Comparison of ENCODE assay signal across 8 cellular contexts in the genomic region with DNA sequence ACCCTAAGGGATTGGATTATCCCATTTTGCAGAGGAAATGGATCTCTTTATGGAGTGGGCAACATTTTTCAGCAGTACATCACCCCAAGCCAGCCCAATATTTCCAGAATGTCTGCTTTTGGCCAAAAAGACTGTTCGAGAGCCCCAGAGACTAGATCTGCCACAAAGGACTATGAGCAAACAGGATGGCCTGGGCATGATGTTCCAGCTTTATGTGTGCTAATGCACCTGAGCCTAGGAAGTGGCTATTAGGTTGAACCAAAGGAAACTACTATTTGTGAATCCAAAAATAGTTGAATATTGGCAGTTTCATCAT. TPM values are rescaled to one million over a fixed set of nuclear protein-coding genes. Genes with fewer than 3 reads are reported as not detected.
DNase-seq lines count a peak whose midpoint lies in the region; ATAC-seq, FAIRE-seq and TF ChIP-seq lines count a peak whose summit lies in the region.

No MANE protein-coding gene starts in this region.

- H3K79me2 ChIP-seq in SU-DHL-6 (ENCODE audit: insufficient read depth, low read length) (peaks cover 18% of the 10 kb centered on the region), endothelial cell of umbilical vein (ENCODE audit: control insufficient read depth, insufficient read depth, low read length) (peaks cover 35% of the 10 kb centered on the region)

- DNase-seq in CD8-positive, alpha-beta memory T cell, result no peak
- DNase-seq in endothelial cell of umbilical vein (ENCODE audit: low read depth, low spot score) (no peak), sigmoid colon (no peak)
- no peak for DNase-seq in central memory CD4-positive, alpha-beta T cell
- DNase-seq in stimulated activated CD4-positive, alpha-beta T cell treated with anti-CD3 and anti-CD28 coated beads, Interleukin-4, amount 100 ng/mL, for 24 hours, result no peak

- H3K4me3 Mint-ChIP-seq in CD8-positive, alpha-beta memory T cell, result no peak overlapping the region

- dilution Hi-C loops in endothelial cell of umbilical vein (cut with MboI; ENCODE audit: extremely low pct_ligation_motif_present, low sequenced_read_pairs), result no loop called here

- H3K27ac Mint-ChIP-seq in CD8-positive, alpha-beta memory T cell, result peak overlapping the region; percentile 71 to 94 (median 84)

- intact Hi-C loops in endothelial cell of umbilical vein (cut with micrococcal nuclease), result loop anchor here (2.0 to 5.0 kb wide), 2 partner anchors 138 to 310 kb away; no protein-coding TSS in a partner anchor
- intact Hi-C loops in sigmoid colon (cut with DNase I), result no loop called here

- no peaks in the 10 kb centered on the region for H3K9me3 ChIP-seq in CD8-positive, alpha-beta memory T cell (ENCODE audit: low read length)
- H3K9me3 ChIP-seq in SU-DHL-6 (ENCODE audit: insufficient read depth, low read length), result no peaks in the 10 kb centered on the region
- no peaks in the 10 kb centered on the region for H3K9me3 ChIP-seq in endothelial cell of umbilical vein (replicated peaks; ENCODE audit: control insufficient read depth, insufficient read depth, low read length)
- H3K9me3 ChIP-seq in sigmoid colon, result no peaks in the 10 kb centered on the region

- H3F3A ChIP-seq in SU-DHL-6 (ENCODE audit: insufficient read depth), result peaks cover 22% of the 10 kb centered on the region

- no peaks in the 10 kb centered on the region for H3K27me3 Mint-ChIP-seq in CD8-positive, alpha-beta memory T cell

- H3K9me3 Mint-ChIP-seq in CD8-positive, alpha-beta memory T cell, result no peaks in the 10 kb centered on the region

- POLR2A ChIA-PET in CD8-positive, alpha-beta memory T cell (lab: Charles Lee), result interaction anchor here (0.6 to 1.4 kb wide), 5 partner anchors 25 to 97 kb away, joined by 3 to 8 read pairs (median 7); a partner anchor contains a TSS
- POLR2A ChIA-PET in endothelial cell of umbilical vein (lab: Charles Lee), result interaction anchor here (1.0 to 1.4 kb wide), 2 partner anchors 12 to 25 kb away, joined by 3 to 5 read pairs; no protein-coding TSS in a partner anchor

- H2AFZ ChIP-seq in SU-DHL-6 (ENCODE audit: low read depth, low read length, severe bottlenecking) (no peak overlapping the region), endothelial cell of umbilical vein (ENCODE audit: low read depth, low read length) (no peak overlapping the region)

- CTCF ChIA-PET in CD8-positive, alpha-beta memory T cell (lab: Charles Lee), result interaction anchor here (0.7 to 13.3 kb wide), 29 partner anchors 9 to 206 kb away, joined by 3 to 208 read pairs (median 6); a partner anchor contains a TSS
- CTCF ChIA-PET in endothelial cell of umbilical vein (lab: Charles Lee), result interaction anchor here (0.6 to 12.5 kb wide), 34 partner anchors 9 to 309 kb away, joined by 3 to 245 read pairs (median 5); a partner anchor contains a TSS

- H3K9me2 ChIP-seq in SU-DHL-6 (replicated peaks; ENCODE audit: insufficient read depth, low read length), result no peaks in the 10 kb centered on the region

- no TSS peak for BruUV-seq in endothelial cell of umbilical vein (replicated peaks; lab: Mats Ljungman, UMichigan)

- no peak overlapping the region for H3K27ac ChIP-seq in CD8-positive, alpha-beta memory T cell (ENCODE audit: low read depth, low read length)
- H3K27ac ChIP-seq in SU-DHL-6 (ENCODE audit: low read depth, low read length), result peak overlapping the region; percentile 13; the same call in 1 of the 2 replicates
- H3K27ac ChIP-seq in endothelial cell of umbilical vein (ENCODE audit: insufficient read depth, low read depth, low read length), result peak overlapping the region; percentile 16
- peak overlapping the region; percentile 68 to 99 (median 88) for H3K27ac ChIP-seq in sigmoid colon

- peaks cover 62% of the 10 kb centered on the region for H3K36me3 ChIP-seq in CD8-positive, alpha-beta memory T cell (ENCODE audit: insufficient read depth, low read length)
- H3K36me3 ChIP-seq in SU-DHL-6 (ENCODE audit: low read length) (peaks cover 45% of the 10 kb centered on the region), endothelial cell of umbilical vein (ENCODE audit: control insufficient read depth in 2 of 2, extremely low read depth in 1 of 2, insufficient read depth in 2 of 2, low read length in 2 of 2) (peaks cover 30 to 40% of the 10 kb centered on the region in 2 experiments), sigmoid colon (peaks cover 26 to 75% (median 40%) of the 10 kb centered on the region in 4 donors)

- peaks cover 0 to 88% (median 12%) of the 10 kb centered on the region in 3 donors for H3K36me3 Mint-ChIP-seq in CD8-positive, alpha-beta memory T cell

- FAIRE-seq in endothelial cell of umbilical vein (lab: Jason Lieb, UNC), result no peak

- H3K4me1 Mint-ChIP-seq in CD8-positive, alpha-beta memory T cell, result peaks cover 11 to 44% (median 22%) of the 10 kb centered on the region in 3 donors

- H3K27me3 ChIP-seq in CD8-positive, alpha-beta memory T cell (ENCODE audit: insufficient read depth, low read length, poor library complexity, severe bottlenecking), result no peaks in the 10 kb centered on the region
- H3K27me3 ChIP-seq in SU-DHL-6 (ENCODE audit: low read length), result no peaks in the 10 kb centered on the region
- H3K27me3 ChIP-seq in endothelial cell of umbilical vein (ENCODE audit: control insufficient read depth in 2 of 2, insufficient read depth in 2 of 2, low read length in 2 of 2), result no peaks in the 10 kb centered on the region
- no peaks in the 10 kb centered on the region for H3K27me3 ChIP-seq in sigmoid colon

- peaks cover 9% of the 10 kb centered on the region for H3K4me1 ChIP-seq in CD8-positive, alpha-beta memory T cell (ENCODE audit: insufficient read depth, low read length)
- H3K4me1 ChIP-seq in endothelial cell of umbilical vein (ENCODE audit: control insufficient read depth, extremely low read depth, insufficient read depth, low read length) (peaks cover 49% of the 10 kb centered on the region), sigmoid colon (peaks cover 0 to 81% (median 67%) of the 10 kb centered on the region in 4 donors)

- no peaks in the 10 kb centered on the region for H3K9me1 ChIP-seq in endothelial cell of umbilical vein (replicated peaks; ENCODE audit: control insufficient read depth, extremely low read depth, insufficient read depth, low read length)

- H3K4me2 ChIP-seq in SU-DHL-6 (ENCODE audit: low read depth, low read length, poor library complexity, severe bottlenecking) (no peak overlapping the region), endothelial cell of umbilical vein (ENCODE audit: insufficient read depth, low read length) (no peak overlapping the region)

- ATAC-seq in GM21423 (IDR thresholded peaks at IDR 0.05; ENCODE audit: unreplicated experiment), result no peak
- no peak for ATAC-seq in GM18502 (IDR thresholded peaks at IDR 0.05; ENCODE audit: poor library complexity, unreplicated experiment)

- TF ChIP-seq POLR2A in endothelial cell of umbilical vein (IDR thresholded peaks at IDR 0.05; ENCODE audit: low read depth, low read length), result no peak
- TF ChIP-seq POLR2A in sigmoid colon (IDR thresholded peaks at IDR 0.05), result no peak

- WGBS in sigmoid colon, 2 donors, result 94 to 96% methylated on average over 1 of the region's 1 CpG

- TF ChIP-seq CTCF in SU-DHL-6 (IDR thresholded peaks at IDR 0.05; ENCODE audit: insufficient read depth, low read length, poor library complexity, severe bottlenecking) (no peak), endothelial cell of umbilical vein (IDR thresholded peaks at IDR 0.05; ENCODE audit: extremely low read depth in 1 of 2, insufficient read depth in 1 of 2, low read depth in 1 of 2, low read length in 2 of 2) (no peak), sigmoid colon (IDR thresholded peaks at IDR 0.05) (peak in 1 of 4 experiments; percentile 39)

- H4K20me1 ChIP-seq in SU-DHL-6 (ENCODE audit: low read depth, low read length) (no peaks in the 10 kb centered on the region; the same call in 1 of the 2 replicates), endothelial cell of umbilical vein (replicated peaks; ENCODE audit: control insufficient read depth, extremely low read depth, insufficient read depth, low read length) (no peaks in the 10 kb centered on the region)

- H3K9ac ChIP-seq in SU-DHL-6 (ENCODE audit: low read length), result no peak overlapping the region
- H3K9ac ChIP-seq in endothelial cell of umbilical vein (replicated peaks; ENCODE audit: extremely low read depth, insufficient read depth, low read length), result no peak overlapping the region

- no peak overlapping the region for H3K4me3 ChIP-seq in CD8-positive, alpha-beta memory T cell (ENCODE audit: low read length)
- H3K4me3 ChIP-seq in SU-DHL-6 (ENCODE audit: insufficient read depth, low read length, poor library complexity, severe bottlenecking) (no peak overlapping the region), endothelial cell of umbilical vein (replicated peaks in 1 of 3; ENCODE audit: insufficient read depth in 1 of 3, low read depth in 1 of 3, low read length in 3 of 3) (no peak overlapping the region), sigmoid colon (no peak overlapping the region)

- TF ChIP-seq EP300 in sigmoid colon (IDR thresholded peaks at IDR 0.05), result no peak

TF ChIP-seq in endothelial cell of umbilical vein, 7 proteins besides CTCF, POLR2A, EP300 and RAD21:
- TF ChIP-seq EZH2 (IDR thresholded peaks at IDR 0.05; ENCODE audit: borderline replicate concordance, low read depth, low read length, severe bottlenecking) (no peak), JUN (IDR thresholded peaks at IDR 0.05; ENCODE audit: borderline replicate concordance, insufficient read depth, insufficient read length, low read depth) (no peak), POLR2AphosphoS5 (IDR thresholded peaks at IDR 0.05; ENCODE audit: insufficient read depth, low read depth, low read length) (no peak), MYC (IDR thresholded peaks at IDR 0.05; ENCODE audit: low read depth, low read length) (no peak), GATA2 (IDR thresholded peaks at IDR 0.05; ENCODE audit: insufficient read depth, insufficient read length, low read depth, low read length) (no peak), FOS (IDR thresholded peaks at IDR 0.05; ENCODE audit: borderline replicate concordance, insufficient read depth, low read length) (no peak)
- TF ChIP-seq, protein P1, sequence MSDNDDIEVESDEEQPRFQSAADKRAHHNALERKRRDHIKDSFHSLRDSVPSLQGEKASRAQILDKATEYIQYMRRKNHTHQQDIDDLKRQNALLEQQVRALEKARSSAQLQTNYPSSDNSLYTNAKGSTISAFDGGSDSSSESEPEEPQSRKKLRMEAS (IDR thresholded peaks at IDR 0.05; ENCODE audit: insufficient read depth, insufficient read length), result no peak
TF ChIP-seq in endothelial cell of umbilical vein: peak in this region for 0.

RNA-seq across cellular contexts. Expression of a gene that starts 14.8 kb away (rescaled TPM):
- total RNA-seq in CD8-positive, alpha-beta memory T cell, result 10 to 100 TPM; 56.8 to 61.0 TPM
- polyA plus RNA-seq in CD8-positive, alpha-beta memory T cell, result 43.7 TPM
- 82.4 and 82.6 TPM in 2 replicates for total RNA-seq in endothelial cell of umbilical vein
- polyA plus RNA-seq in endothelial cell of umbilical vein, result 25.8 and 29.8 TPM in 2 replicates
- polyA plus RNA-seq in endothelial cell of umbilical vein (2011; cell fraction: cytosol; rRNA removed), result 33.5 and 34.9 TPM in 2 replicates
- 21.7 and 25.2 TPM in 2 replicates for polyA plus RNA-seq in endothelial cell of umbilical vein (2011; cell fraction: nucleus; rRNA removed)
- 48.9 and 63.0 TPM in 2 replicates for polyA plus RNA-seq in endothelial cell of umbilical vein (2012)
- polyA minus RNA-seq in endothelial cell of umbilical vein, result 27.9 and 28.4 TPM in 2 replicates
- 12.2 TPM for polyA minus RNA-seq in endothelial cell of umbilical vein (2011; cell fraction: cytosol; rRNA and poly(A)+ RNA removed)
- polyA minus RNA-seq in endothelial cell of umbilical vein (2011; cell fraction: nucleus; rRNA and poly(A)+ RNA removed), result 9.1 and 12.8 TPM in 2 replicates
- total RNA-seq in sigmoid colon, result 10 to 100 TPM; 33.5 to 63.1 (median 37.3) TPM
- 10 to 100 TPM; 11.4 to 20.4 (median 16.9) TPM for polyA plus RNA-seq in sigmoid colon
